Comparison of ENCODE assay signal across 28 cellular contexts in the genomic region with DNA sequence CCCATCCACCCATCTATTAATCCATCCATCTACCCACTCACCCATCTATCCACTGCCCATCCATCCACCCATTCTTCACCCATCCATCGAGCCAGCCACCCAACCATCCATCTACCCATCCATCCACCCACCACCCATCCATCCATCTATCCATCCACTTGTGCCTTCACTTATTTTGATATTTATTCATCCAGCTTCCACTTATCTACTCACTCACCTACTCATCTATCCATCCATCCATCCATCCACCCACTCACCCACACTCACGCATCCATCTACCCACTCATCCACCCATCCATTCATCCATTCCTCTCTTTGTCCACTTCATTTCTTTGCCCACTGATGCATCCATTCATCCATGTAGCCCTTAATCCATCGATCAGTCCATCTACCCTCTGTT.
"Had no signal": no experiment of that assay in that cellular context is flagged by ENCODE, and none has a peak within 500 bp of the region (broad histone marks: within the 10 kb centered on the region; RNA-seq: fewer than 3 reads in every experiment).

No MANE protein-coding gene starts in this region.

- H3K4me3 ChIP-seq: colonic mucosa, coronary artery, dorsolateral prefrontal cortex, esophagus muscularis mucosa, esophagus squamous epithelium, gastrocnemius medialis, gastroesophageal sphincter, heart left ventricle, heart right ventricle had no signal

- H3K9me3 ChIP-seq: colonic mucosa, esophagus muscularis mucosa, esophagus squamous epithelium, gastrocnemius medialis, gastroesophageal sphincter, heart left ventricle, heart right ventricle had no signal

- H3K4me1 ChIP-seq: colonic mucosa, foreskin keratinocyte, gastrocnemius medialis had no signal

- DNase-seq: colonic mucosa; cortex of kidney; dermis blood vessel endothelial cell; dorsolateral prefrontal cortex; effector CD4-positive, alpha-beta T cell; effector CD8-positive, alpha-beta T cell; effector memory CD4-positive, alpha-beta T cell; effector memory CD8-positive, alpha-beta T cell; endodermal cell; erythroblast; esophagus squamous epithelium; foreskin fibroblast; foreskin keratinocyte; foreskin melanocyte; gastrocnemius medialis; head of caudate nucleus; heart left ventricle; heart right ventricle had no signal

- H3K27ac Mint-ChIP-seq: dendritic cell treated with granulocyte-macrophage colony-stimulating factor and Interleukin-4, amounts not matched to agents 40 ng/mL and 50 ng/mL, for 4 days; effector memory CD8-positive, alpha-beta T cell; endodermal cell had no signal

- H3K27me3 Mint-ChIP-seq: dendritic cell treated with granulocyte-macrophage colony-stimulating factor and Interleukin-4, amounts not matched to agents 40 ng/mL and 50 ng/mL, for 4 days; effector memory CD8-positive, alpha-beta T cell had no signal

- H3K4me3 Mint-ChIP-seq: dendritic cell treated with granulocyte-macrophage colony-stimulating factor and Interleukin-4, amounts not matched to agents 40 ng/mL and 50 ng/mL, for 4 days; effector memory CD8-positive, alpha-beta T cell; endodermal cell had no signal

- FAIRE-seq: colon, endometrium, endothelial cell of umbilical vein, frontal cortex had no signal

- H3K36me3 ChIP-seq: colonic mucosa, heart left ventricle had no signal

- H3K27ac ChIP-seq: colonic mucosa, coronary artery, dorsolateral prefrontal cortex, epithelial cell of prostate, esophagus muscularis mucosa, esophagus squamous epithelium, foreskin keratinocyte, gastroesophageal sphincter, heart left ventricle, heart right ventricle had no signal

- ATAC-seq: effector memory CD8-positive, alpha-beta T cell; esophagus mucosa; foreskin keratinocyte; gastrocnemius medialis; gastroesophageal sphincter; heart left ventricle; heart right ventricle had no signal

- H3K27me3 ChIP-seq: colonic mucosa, dorsolateral prefrontal cortex, esophagus muscularis mucosa, esophagus squamous epithelium, gastrocnemius medialis, gastroesophageal sphincter, heart left ventricle, heart right ventricle had no signal

- H3K9me3 Mint-ChIP-seq: dendritic cell treated with granulocyte-macrophage colony-stimulating factor and Interleukin-4, amounts not matched to agents 40 ng/mL and 50 ng/mL, for 4 days; effector memory CD8-positive, alpha-beta T cell; endodermal cell had no signal
